ENCODE assay signal across 1 cellular context in genomic region chr2:148701877-148702276, GRCh38.
TF ChIP-seq lines count a peak whose summit lies in the region.

No MANE protein-coding gene starts in this region.

TF ChIP-seq in K562, 482 proteins besides CTCF, POLR2A, EP300 and RAD21 (continued from another document):
- TF ChIP-seq TOE1 (IDR thresholded peaks at IDR 0.05; ENCODE audit: borderline replicate concordance): no peak
- no peak for TF ChIP-seq TOE1 (CRISPR knock-in tag; IDR thresholded peaks at IDR 0.05; ENCODE audit: borderline replicate concordance, low read depth)
- TF ChIP-seq, protein P1, sequence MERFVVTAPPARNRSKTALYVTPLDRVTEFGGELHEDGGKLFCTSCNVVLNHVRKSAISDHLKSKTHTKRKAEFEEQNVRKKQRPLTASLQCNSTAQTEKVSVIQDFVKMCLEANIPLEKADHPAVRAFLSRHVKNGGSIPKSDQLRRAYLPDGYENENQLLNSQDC (CRISPR knock-in tag; IDR thresholded peaks at IDR 0.05): no peak
